20 cellular contexts compared by ENCODE assay signal in genomic region chr11:19307498-19307897, GRCh38.
"Had no signal": no experiment of that assay in that cellular context is flagged by ENCODE, and none has a peak within 500 bp of the region (broad histone marks: within the 10 kb centered on the region; RNA-seq: fewer than 3 reads in every experiment).

No MANE protein-coding gene starts in this region.

- H3K36me3 Mint-ChIP-seq: natural killer cell; stimulated activated memory B cell treated with anti-CD40 and anti-IgM and Interleukin-4, amounts not matched to agents 10 μg/mL and 1 μg/mL and 100 μg/mL, for 72 hours; type B pancreatic cell had no signal

- H3K9me3 Mint-ChIP-seq: natural killer cell; stimulated activated memory B cell treated with anti-CD40 and anti-IgM and Interleukin-4, amounts not matched to agents 10 μg/mL and 1 μg/mL and 100 μg/mL, for 72 hours; type B pancreatic cell had no signal

- H3K4me3 Mint-ChIP-seq: natural killer cell; neural crest cell; stimulated activated memory B cell treated with anti-CD40 and anti-IgM and Interleukin-4, amounts not matched to agents 10 μg/mL and 1 μg/mL and 100 μg/mL, for 72 hours; type B pancreatic cell had no signal

- H3K9me3 ChIP-seq: heart right ventricle, mucosa of descending colon, spleen had no signal

- H3K27ac Mint-ChIP-seq: natural killer cell; stimulated activated memory B cell treated with anti-CD40 and anti-IgM and Interleukin-4, amounts not matched to agents 10 μg/mL and 1 μg/mL and 100 μg/mL, for 72 hours; type B pancreatic cell had no signal

- DNase-seq: cortex of kidney; dorsolateral prefrontal cortex; effector CD8-positive, alpha-beta T cell; heart right ventricle; hypothalamus; islet precursor cell; mammary epithelial cell; mucosa of descending colon; natural killer cell; posterior cingulate gyrus; spleen; stimulated activated CD4-positive, alpha-beta T cell treated with anti-CD3 and anti-CD28 coated beads, Interleukin-15, amount 100 ng/mL, for 24 hours; stimulated activated CD4-positive, alpha-beta T cell treated with anti-CD3 and anti-CD28 coated beads, Interleukin-1b, Interleukin-23, amount 100 ng/mL, for 48 hours; stimulated activated CD4-positive, alpha-beta T cell treated with anti-CD3 and anti-CD28 coated beads, Interleukin-4, amount 100 ng/mL, for 24 hours had no signal

- ATAC-seq: esophagus mucosa; heart right ventricle; left lobe of liver; mucosa of descending colon; natural killer cell; sciatic nerve; stimulated activated memory B cell treated with anti-CD40 and anti-IgM and Interleukin-4, amounts not matched to agents 10 μg/mL and 1 μg/mL and 100 μg/mL, for 72 hours had no signal

- H3K27ac ChIP-seq: dorsolateral prefrontal cortex, heart right ventricle, spleen had no signal

- H3K4me1 Mint-ChIP-seq: neural crest cell had no signal

- H3K4me3 ChIP-seq: dorsolateral prefrontal cortex, heart right ventricle, mucosa of descending colon, spleen had no signal

- H3K27me3 ChIP-seq: spleen had no signal

- H3K36me3 ChIP-seq: heart right ventricle, spleen had no signal
